Comparison of ENCODE assay signal across 1 cellular context in the genomic region with DNA sequence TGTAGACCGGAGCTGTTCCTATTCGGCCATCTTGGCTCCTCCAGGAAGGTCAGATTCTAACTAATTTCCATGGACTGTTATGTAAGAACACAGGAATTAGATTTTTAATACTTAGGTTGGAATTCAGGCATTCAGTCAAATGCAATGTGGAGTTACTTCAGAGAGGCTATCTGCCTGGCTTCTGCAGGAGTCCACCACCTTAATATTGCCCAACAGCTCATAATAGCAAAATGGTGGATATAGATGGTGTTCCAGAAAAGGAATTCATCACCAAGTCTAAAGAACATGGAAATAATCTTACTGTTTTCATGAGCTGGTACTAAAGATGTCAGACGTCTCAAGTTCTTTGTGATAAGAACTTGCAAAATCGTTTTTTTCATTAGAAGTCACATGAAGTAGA.
TF ChIP-seq lines count a peak whose summit lies in the region.

No MANE protein-coding gene starts in this region.

TF ChIP-seq in IMR-90, 13 proteins besides CTCF, POLR2A, EP300 and RAD21:
- TF ChIP-seq, protein P1, sequence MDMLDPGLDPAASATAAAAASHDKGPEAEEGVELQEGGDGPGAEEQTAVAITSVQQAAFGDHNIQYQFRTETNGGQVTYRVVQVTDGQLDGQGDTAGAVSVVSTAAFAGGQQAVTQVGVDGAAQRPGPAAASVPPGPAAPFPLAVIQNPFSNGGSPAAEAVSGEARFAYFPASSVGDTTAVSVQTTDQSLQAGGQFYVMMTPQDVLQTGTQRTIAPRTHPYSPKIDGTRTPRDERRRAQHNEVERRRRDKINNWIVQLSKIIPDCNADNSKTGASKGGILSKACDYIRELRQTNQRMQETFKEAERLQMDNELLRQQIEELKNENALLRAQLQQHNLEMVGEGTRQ (IDR thresholded peaks at IDR 0.05; ENCODE audit: low read depth, low read length): no peak
- TF ChIP-seq SMC3 (IDR thresholded peaks at IDR 0.05; ENCODE audit: low read depth, low read length): no peak
- no peak for TF ChIP-seq NFE2L2 (IDR thresholded peaks at IDR 0.05; ENCODE audit: low read depth, low read length)
- TF ChIP-seq FOS (IDR thresholded peaks at IDR 0.05; ENCODE audit: low read depth, low read length): no peak
- TF ChIP-seq CEBPB (IDR thresholded peaks at IDR 0.05; ENCODE audit: low read depth, low read length): 0 out of 2 replicates have a peak, but pooled peaks have one; percentile 13
- TF ChIP-seq MAZ (IDR thresholded peaks at IDR 0.05; ENCODE audit: borderline replicate concordance, low read depth, low read length): no peak
- no peak for TF ChIP-seq MAFK (IDR thresholded peaks at IDR 0.05; ENCODE audit: low read depth, low read length)
